ENCODE assay signal across 9 cellular contexts in the genomic region with DNA sequence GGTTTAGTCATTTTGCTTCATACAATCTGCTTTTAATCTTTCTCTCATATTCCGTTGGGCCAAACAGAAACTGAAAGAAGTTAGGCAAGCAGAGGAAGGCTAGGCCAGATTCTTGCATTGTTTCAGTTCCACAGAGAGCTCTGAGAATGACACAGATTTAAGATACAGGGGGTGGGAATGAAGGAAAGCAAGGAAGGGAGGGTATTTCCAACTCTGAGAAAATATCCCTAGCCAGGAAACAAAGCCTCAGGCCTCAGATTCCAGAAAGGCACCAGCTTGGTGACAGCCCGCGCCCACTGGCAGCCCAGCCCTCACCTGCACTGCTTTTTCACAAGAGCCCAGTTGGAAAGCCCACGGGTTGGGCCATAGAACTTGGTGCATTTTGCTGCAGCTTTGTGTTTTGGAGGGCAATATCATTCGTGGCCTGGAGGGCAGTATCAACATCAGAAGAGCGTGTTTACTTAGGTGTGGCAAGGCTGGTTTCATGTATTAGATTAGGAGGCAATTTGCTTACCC.
DNase-seq lines count a peak whose midpoint lies in the region; ATAC-seq, FAIRE-seq and TF ChIP-seq lines count a peak whose summit lies in the region.
"Had no signal": no experiment of that assay in that cellular context is flagged by ENCODE, and none has a peak within 500 bp of the region (broad histone marks: within the 10 kb centered on the region; RNA-seq: fewer than 3 reads in every experiment).

No MANE protein-coding gene starts in this region.

- H3K4me1 ChIP-seq in Panc1 (ENCODE audit: control insufficient read depth, insufficient read depth, low read length) = peaks cover 10% of the 10 kb centered on the region
- H3K4me1 ChIP-seq in small intestine (ENCODE audit: control insufficient read depth in 2 of 2, insufficient read depth in 1 of 2, low read depth in 1 of 2, low read length in 1 of 2) = peaks cover 12 to 15% of the 10 kb centered on the region in 2 donors

- no peaks in the 10 kb centered on the region for H3K36me3 ChIP-seq in Panc1 (ENCODE audit: control insufficient read depth, insufficient read depth, low read length)
- H3K36me3 ChIP-seq in small intestine (ENCODE audit: control insufficient read depth in 2 of 2, insufficient read depth in 2 of 2, low read length in 2 of 2) = no peaks in the 10 kb centered on the region

- ATAC-seq in HG02588 (IDR thresholded peaks at IDR 0.05; ENCODE audit: unreplicated experiment) = peak; percentile 60
- ATAC-seq in Panc1 = peak; percentile 59; the same call in 1 of the 2 replicates
- no peak for ATAC-seq in GM21360 (IDR thresholded peaks at IDR 0.05; ENCODE audit: unreplicated experiment)

- TF ChIP-seq CTCF in Panc1 (IDR thresholded peaks at IDR 0.05) = no peak
- no peak for TF ChIP-seq CTCF in fibroblast of pulmonary artery (IDR thresholded peaks at IDR 0.05; ENCODE audit: low read length, missing control alignments)

- no peaks in the 10 kb centered on the region for H3K9me3 ChIP-seq in Panc1 (ENCODE audit: control insufficient read depth, insufficient read depth, low read depth, low read length)
- no peaks in the 10 kb centered on the region for H3K9me3 ChIP-seq in small intestine (ENCODE audit: control insufficient read depth, low read depth)

- no peak for TF ChIP-seq POLR2A in erythroblast (IDR thresholded peaks at IDR 0.05; ENCODE audit: low read length)

- POLR2A ChIA-PET in Panc1 (lab: Charles Lee) = no interaction called here

- DNase-seq in NCI-H510A treated with DMSO at 0.1 percent for 48 hours (lab: John Stamatoyannopoulos, UW) (peak; percentile 12), NCI-H510A (lab: John Stamatoyannopoulos, UW) (no peak), Panc1 (ENCODE audit: low read depth, low spot score) (no peak), fibroblast of pulmonary artery (ENCODE audit: low read depth) (peak; percentile 70), small intestine (peak; percentile 75), erythroblast (lab: John Stamatoyannopoulos, UW) (no peak)

- H3K4me3 ChIP-seq in Panc1 (ENCODE audit: low read depth in 2 of 2, low read length in 2 of 2) = peak overlapping the region in 1 of 2 experiments; percentile 19; a peak in 1 of 4 replicates
- H3K4me3 ChIP-seq in fibroblast of pulmonary artery (replicated peaks; ENCODE audit: low read depth, low read length) = no peak overlapping the region
- peak overlapping the region in 1 of 2 donors; percentile 5 for H3K4me3 ChIP-seq in small intestine (ENCODE audit: low read depth in 1 of 2, low read length in 2 of 2)

- 15 to 37% (median 25%) methylated on average over 6 of the region's 6 CpGs for WGBS in small intestine, 3 donors

- peak overlapping the region; percentile 65 for H3K27ac ChIP-seq in Panc1 (ENCODE audit: low read length)
- peak overlapping the region; percentile 67 to 87 for H3K27ac ChIP-seq in small intestine (ENCODE audit: low read depth in 1 of 2, low read length in 1 of 2)

- no peaks in the 10 kb centered on the region for H3K27me3 ChIP-seq in Panc1 (ENCODE audit: control insufficient read depth, insufficient read depth, low read length)
- no peaks in the 10 kb centered on the region for H3K27me3 ChIP-seq in small intestine (ENCODE audit: control insufficient read depth in 2 of 2, insufficient read depth in 2 of 2, low read length in 2 of 2)

- CTCF ChIA-PET in Panc1 (lab: Charles Lee) = no interaction called here

- FAIRE-seq in small intestine (lab: Jason Lieb, UNC) = no peak
- FAIRE-seq: A204.1 had no signal

- intact Hi-C loops in Panc1 (cut with micrococcal nuclease; ENCODE audit: unreplicated experiment) = no loop called here

- BruUV-seq in Panc1 (replicated peaks; lab: Mats Ljungman, UMichigan) = no TSS peak

- in situ Hi-C loops in Panc1 (cut with HindIII; ENCODE audit: low pct_unique_long_range_greater_than_20kb, low sequenced_read_pairs) = no loop called here

Comparison
In these comparisons a context has a peak if more than half of its experiments do, and no peak if none do; other contexts are left out.
1. DNase-seq: peak in NCI-H510A treated with DMSO at 0.1 percent for 48 hours (single experiment), fibroblast of pulmonary artery (single experiment) and small intestine (single experiment); none in NCI-H510A (single experiment), Panc1 (single experiment) and erythroblast (0 of 2).